16 cellular contexts compared by ENCODE assay signal in the genomic region with DNA sequence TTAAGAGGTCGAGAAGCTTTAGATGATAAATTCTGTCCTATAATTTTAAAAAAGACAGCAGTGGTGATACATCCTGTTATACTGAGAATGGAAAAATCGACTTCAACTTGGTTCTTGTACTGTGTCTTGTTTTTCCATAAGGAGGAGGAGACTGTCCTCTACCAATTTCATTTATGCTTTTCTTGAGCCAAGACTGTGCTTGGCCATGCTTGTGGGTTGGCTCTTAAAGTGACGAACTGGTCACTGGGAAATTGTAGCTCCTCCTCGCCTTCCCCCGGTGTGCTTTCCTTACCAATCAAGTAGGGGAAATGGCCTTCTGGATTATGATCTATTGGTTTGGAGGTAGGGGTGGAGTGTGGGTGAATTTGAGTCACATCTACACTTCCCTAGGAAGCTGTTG.
A peak's percentile ranks its signal among the peaks of the same experiment; 100 is the strongest.
DNase-seq lines count a peak whose midpoint lies in the region; TF ChIP-seq lines count a peak whose summit lies in the region.
"Had no signal": no experiment of that assay in that cellular context is flagged by ENCODE, and none has a peak within 500 bp of the region (broad histone marks: within the 10 kb centered on the region; RNA-seq: fewer than 3 reads in every experiment).

No MANE protein-coding gene starts in this region.

- H3K27ac ChIP-seq in ascending aorta (peak overlapping the region; percentile 39 to 70), left ventricle myocardium inferior (replicated peaks) (peak overlapping the region; percentile 65), tibial artery (peak overlapping the region; percentile 7 to 39), adrenal gland (peak overlapping the region in 1 of 5 donors; percentile 21)

- H3K27ac Mint-ChIP-seq in activated T-cell treated with anti-CD3 and anti-CD28 coated beads, Interleukin-2, amount 50 U/mL, for 24 hours = peak overlapping the region; percentile 30
- H3K27ac Mint-ChIP-seq: CD4-positive, alpha-beta memory T cell; T-helper 1 cell treated with Interleukin-12 subunit alpha and Interleukin-12 subunit beta and Interleukin-4 antibody, amounts not matched to agents 30 μg/mL and 1 μg/mL, for 36 hours had no signal

- peaks cover 18% of the 10 kb centered on the region for H3K4me1 Mint-ChIP-seq in activated T-cell treated with anti-CD3 and anti-CD28 coated beads, Interleukin-2, amount 50 U/mL, for 24 hours (ENCODE audit: low read depth)
- H3K4me1 Mint-ChIP-seq: CD4-positive, alpha-beta memory T cell had no signal

- no peak for TF ChIP-seq POLR2A in adrenal gland (IDR thresholded peaks at IDR 0.05)

- no peaks in the 10 kb centered on the region for H3K36me3 Mint-ChIP-seq in activated T-cell treated with anti-CD3 and anti-CD28 coated beads, Interleukin-2, amount 50 U/mL, for 24 hours (ENCODE audit: low read depth)
- H3K36me3 Mint-ChIP-seq: CD4-positive, alpha-beta memory T cell had no signal

- H3K27me3 ChIP-seq in ascending aorta (no peaks in the 10 kb centered on the region), left ventricle myocardium inferior (ENCODE audit: low read depth) (no peaks in the 10 kb centered on the region), tibial artery (no peaks in the 10 kb centered on the region), adrenal gland (no peaks in the 10 kb centered on the region)

- no peaks in the 10 kb centered on the region for H3K9me3 ChIP-seq in ascending aorta
- H3K9me3 ChIP-seq in left ventricle myocardium inferior (replicated peaks) = peaks cover 7% of the 10 kb centered on the region
- H3K9me3 ChIP-seq in tibial artery = no peaks in the 10 kb centered on the region
- H3K9me3 ChIP-seq in adrenal gland (replicated peaks in 1 of 3) = no peaks in the 10 kb centered on the region

- TF ChIP-seq CTCF in ascending aorta (IDR thresholded peaks at IDR 0.05) (no peak), left ventricle myocardium inferior (IDR thresholded peaks at IDR 0.05; ENCODE audit: borderline replicate concordance) (no peak), tibial artery (IDR thresholded peaks at IDR 0.05) (no peak), adrenal gland (IDR thresholded peaks at IDR 0.05) (no peak)

- H3K4me1 ChIP-seq in ascending aorta = peaks cover 4 to 10% of the 10 kb centered on the region in 2 donors
- H3K4me1 ChIP-seq in left ventricle myocardium inferior = peaks cover 30% of the 10 kb centered on the region
- H3K4me1 ChIP-seq in tibial artery = peaks cover 0 to 20% (median 0%) of the 10 kb centered on the region in 4 donors
- H3K4me1 ChIP-seq in adrenal gland (replicated peaks in 1 of 2) = peaks cover 0 to 5% of the 10 kb centered on the region in 2 donors

- H3K4me3 Mint-ChIP-seq in activated T-cell treated with anti-CD3 and anti-CD28 coated beads, Interleukin-2, amount 50 U/mL, for 24 hours = no peak overlapping the region
- H3K4me3 Mint-ChIP-seq: CD4-positive, alpha-beta memory T cell; T-helper 1 cell treated with Interleukin-12 subunit alpha and Interleukin-12 subunit beta and Interleukin-4 antibody, amounts not matched to agents 30 μg/mL and 1 μg/mL, for 36 hours had no signal

- DNase-seq in activated T-cell treated with anti-CD3 and anti-CD28 coated beads, Interleukin-2, amount 50 U/mL, for 24 hours = no peak
- DNase-seq in activated T-cell treated with anti-CD3 and anti-CD28 coated beads, Interleukin-2, amount 50 U/mL, for 48 hours = no peak
- DNase-seq in ascending aorta (ENCODE audit: low spot score in 2 of 2) = peak in 1 of 2 donors; percentile 69
- no peak for DNase-seq in left ventricle myocardium inferior
- no peak for DNase-seq in tibial artery
- DNase-seq in middle frontal gyrus (ENCODE audit: extremely low spot score, low spot score) = no peak
- no peak for DNase-seq in SHP77 (lab: John Stamatoyannopoulos, UW)
- no peak for DNase-seq in adrenal gland
- DNase-seq: ACHN; CD4-positive, alpha-beta memory T cell; head of caudate nucleus; kidney; NCI-H2081 treated with DMSO at 0.1 percent for 48 hours; stimulated activated CD4-positive, alpha-beta T cell treated with anti-CD3 and anti-CD28 coated beads, Interleukin-4, amount 100 ng/mL, for 4 hours had no signal

- H3K4me3 ChIP-seq in ascending aorta (peak overlapping the region in 1 of 2 donors; percentile 0), left ventricle myocardium inferior (no peak overlapping the region), tibial artery (no peak overlapping the region), adrenal gland (no peak overlapping the region)
- H3K4me3 ChIP-seq: skin epidermis had no signal

- intact Hi-C loops in ascending aorta (cut with DNase I) = loop anchor here (2.0 kb wide), 1 partner anchor 78 kb away; a partner anchor contains a TSS
- intact Hi-C loops in left ventricle myocardium inferior (cut with micrococcal nuclease) = no loop called here
- intact Hi-C loops in tibial artery (cut with DNase I; ENCODE audit: low total_unique reads) = no loop called here
- intact Hi-C loops in adrenal gland (cut with DNase I) = no loop called here

- H3K36me3 ChIP-seq in ascending aorta (no peaks in the 10 kb centered on the region), left ventricle myocardium inferior (no peaks in the 10 kb centered on the region), tibial artery (no peaks in the 10 kb centered on the region), adrenal gland (replicated peaks in 1 of 2) (no peaks in the 10 kb centered on the region)

- H3K27me3 Mint-ChIP-seq in activated T-cell treated with anti-CD3 and anti-CD28 coated beads, Interleukin-2, amount 50 U/mL, for 24 hours = peaks cover 5% of the 10 kb centered on the region

- 66 to 72% (median 68%) methylated on average over 5 of the region's 5 CpGs for WGBS in adrenal gland, 4 donors

- no peaks in the 10 kb centered on the region for H3K9me3 Mint-ChIP-seq in activated T-cell treated with anti-CD3 and anti-CD28 coated beads, Interleukin-2, amount 50 U/mL, for 24 hours
- H3K9me3 Mint-ChIP-seq: T-helper 1 cell treated with Interleukin-12 subunit alpha and Interleukin-12 subunit beta and Interleukin-4 antibody, amounts not matched to agents 30 μg/mL and 1 μg/mL, for 36 hours had no signal
